Comparison of ENCODE assay signal across 8 cellular contexts in genomic region chr15:93087825-93088199, GRCh38. TPM values are rescaled to one million over a fixed set of nuclear protein-coding genes. Genes with fewer than 3 reads are reported as not detected.
DNase-seq lines count a peak whose midpoint lies in the region; ATAC-seq, FAIRE-seq and TF ChIP-seq lines count a peak whose summit lies in the region.

No MANE protein-coding gene starts in this region.

- ATAC-seq in GM21737 (IDR thresholded peaks at IDR 0.05; ENCODE audit: unreplicated experiment) = no peak

- no peaks in the 10 kb centered on the region for H3K36me3 ChIP-seq in H7 (replicated peaks; ENCODE audit: control insufficient read depth, insufficient read depth, low read length)
- H3K36me3 ChIP-seq in WERI-Rb-1 = no peaks in the 10 kb centered on the region
- no peaks in the 10 kb centered on the region for H3K36me3 ChIP-seq in keratinocyte (ENCODE audit: control insufficient read depth in 2 of 2, extremely low read depth in 1 of 2, insufficient read depth in 2 of 2, low read length in 2 of 2)

- peak overlapping the region; percentile 82 for H3K4me2 ChIP-seq in keratinocyte (ENCODE audit: control insufficient read depth, extremely low read depth, insufficient read depth, low read depth, low read length)

- peak; percentile 41 for DNase-seq in DMS53 treated with DMSO at 0.1 percent for 48 hours (lab: John Stamatoyannopoulos, UW; ENCODE audit: unreplicated experiment)
- peak; percentile 86 for DNase-seq in H7
- peak; percentile 47 for DNase-seq in NCI-H1694 (lab: John Stamatoyannopoulos, UW)
- DNase-seq in WERI-Rb-1 = peak; percentile 52
- DNase-seq in central memory CD4-positive, alpha-beta T cell = peak; percentile 52
- DNase-seq in keratinocyte (ENCODE audit: low read depth, low spot score) = peak; percentile 35
- DNase-seq in stimulated activated CD4-positive, alpha-beta T cell treated with anti-CD3 and anti-CD28 coated beads, Interleukin-15, amount 100 ng/mL, for 24 hours = peak; percentile 75

- TF ChIP-seq CTCF in WERI-Rb-1 (IDR thresholded peaks at IDR 0.05; ENCODE audit: low read depth, low read length) (peak; percentile 91), keratinocyte (optimal IDR thresholded peaks at IDR 0.05 in 1 of 3, IDR thresholded peaks at IDR 0.05 in 1 of 3, conservative IDR thresholded peaks at IDR 0.05 in 1 of 3; ENCODE audit: extremely low read depth in 1 of 3, insufficient read depth in 2 of 3, low read length in 3 of 3) (peak; percentile 79 to 95 (median 91))

- H3K27ac ChIP-seq in WERI-Rb-1 = no peak overlapping the region
- no peak overlapping the region for H3K27ac ChIP-seq in keratinocyte (ENCODE audit: control insufficient read depth, insufficient read depth, low read length)

- H2AFZ ChIP-seq in keratinocyte (ENCODE audit: control insufficient read depth, low read length) = no peak overlapping the region

- peaks cover 42% of the 10 kb centered on the region for H3K27me3 ChIP-seq in H7 (ENCODE audit: control insufficient read depth, insufficient read depth, low read length)
- H3K27me3 ChIP-seq in WERI-Rb-1 (ENCODE audit: insufficient read depth, low read depth, severe bottlenecking) = peaks cover 96% of the 10 kb centered on the region
- H3K27me3 ChIP-seq in keratinocyte (ENCODE audit: control insufficient read depth, extremely low read depth, insufficient read depth, low read length) = peaks cover 55% of the 10 kb centered on the region

- H3K4me1 ChIP-seq in keratinocyte (ENCODE audit: control insufficient read depth, extremely low read depth, insufficient read depth, low read length) = no peaks in the 10 kb centered on the region

- no peaks in the 10 kb centered on the region for H4K20me1 ChIP-seq in keratinocyte (ENCODE audit: control insufficient read depth, extremely low read depth, insufficient read depth, low read length)

- FAIRE-seq in keratinocyte (lab: Jason Lieb, UNC) = peak; percentile 74

- no peak overlapping the region for H3K9ac ChIP-seq in keratinocyte (ENCODE audit: control insufficient read depth, extremely low read depth, insufficient read depth, low read length)

- no peaks in the 10 kb centered on the region for H3K9me1 ChIP-seq in keratinocyte (ENCODE audit: control insufficient read depth, extremely low read depth, insufficient read depth, low read length)

- dilution Hi-C loops in keratinocyte (cut with MboI; ENCODE audit: extremely low pct_ligation_motif_present, low sequenced_read_pairs) = no loop called here

- H3K9me3 ChIP-seq in WERI-Rb-1 (ENCODE audit: severe bottlenecking) = no peaks in the 10 kb centered on the region
- H3K9me3 ChIP-seq in keratinocyte (ENCODE audit: control insufficient read depth, low read depth, low read length) = no peaks in the 10 kb centered on the region

- H3K4me3 ChIP-seq in H7 (ENCODE audit: insufficient read depth, low read depth, low read length) = peak overlapping the region; percentile 57
- no peak overlapping the region for H3K4me3 ChIP-seq in WERI-Rb-1 (ENCODE audit: low read depth, low read length)
- peak overlapping the region; percentile 27 to 61 (median 49) for H3K4me3 ChIP-seq in keratinocyte (ENCODE audit: control insufficient read depth in 2 of 3, extremely low read depth in 1 of 3, insufficient read depth in 2 of 3, low read depth in 1 of 3, low read length in 3 of 3)

- H3K79me2 ChIP-seq in keratinocyte (ENCODE audit: control insufficient read depth, insufficient read depth, low read length) = no peaks in the 10 kb centered on the region

RNA-seq across cellular contexts. Expression of gene RGMA, which starts 1.2 kb away (rescaled TPM):
- total RNA-seq in H7 (2014; rRNA removed; shearing (Covaris generic)) = 32.6 and 34.3 TPM in 2 replicates
- 0.18 to 0.32 TPM (median 0.22 TPM) in 3 replicates for polyA plus RNA-seq in keratinocyte
- polyA plus RNA-seq in keratinocyte (2011; ENCODE audit: low read depth) = 0.24 TPM
- 0.17 and 0.30 TPM in 2 replicates for polyA plus RNA-seq in keratinocyte (2011; cell fraction: cytosol; rRNA removed)
- 0.25 and 0.91 TPM in 2 replicates for polyA plus RNA-seq in keratinocyte (2011; cell fraction: nucleus; rRNA removed)
- 0.54 and 3.3 TPM in 2 replicates for polyA plus RNA-seq in keratinocyte (2012; ENCODE audit: low replicate concordance)
- 0.13 to 1.0 TPM (median 0.83 TPM) in 3 replicates for polyA minus RNA-seq in keratinocyte
- polyA minus RNA-seq in keratinocyte (2011; cell fraction: cytosol; rRNA and poly(A)+ RNA removed) = 0.96 TPM
- 0.63 TPM in 1 of 2 replicates, not detected in the other for polyA minus RNA-seq in keratinocyte (2011; cell fraction: nucleus; rRNA and poly(A)+ RNA removed)

Comparison
In these comparisons a context has a peak if more than half of its experiments do, and no peak if none do; other contexts are left out.
1. DNase-seq: peak in every context shown above with its lines; median percentile 86 in H7; 75 in stimulated activated CD4-positive, alpha-beta T cell treated with anti-CD3 and anti-CD28 coated beads, Interleukin-15, amount 100 ng/mL, for 24 hours; 52 in WERI-Rb-1; 52 in central memory CD4-positive, alpha-beta T cell; 47 in NCI-H1694; 41 in DMS53 treated with DMSO at 0.1 percent for 48 hours; 35 in keratinocyte.